In genomic region chr18:53990485-53990884, GRCh38 we compare ENCODE assay signal across 18 cellular contexts.
DNase-seq lines count a peak whose midpoint lies in the region; ATAC-seq, FAIRE-seq and TF ChIP-seq lines count a peak whose summit lies in the region.
"Had no signal": no experiment of that assay in that cellular context is flagged by ENCODE, and none has a peak within 500 bp of the region (broad histone marks: within the 10 kb centered on the region; RNA-seq: fewer than 3 reads in every experiment).

No MANE protein-coding gene starts in this region.

- TF ChIP-seq EP300 in A549 (IDR thresholded peaks at IDR 0.05) = no peak

- no peak overlapping the region for H4K8ac ChIP-seq in trophoblast cell (ENCODE audit: low read depth, low read length)

- H3K79me2 ChIP-seq in HCT116 (ENCODE audit: insufficient read depth, low read length) (no peaks in the 10 kb centered on the region), trophoblast cell (ENCODE audit: control insufficient read depth, insufficient read depth, low read length, poor library complexity) (no peaks in the 10 kb centered on the region)

- no peak overlapping the region for H2AFZ ChIP-seq in HCT116 (ENCODE audit: low read depth, low read length, poor library complexity, severe bottlenecking)
- no peak overlapping the region for H2AFZ ChIP-seq in trophoblast cell (ENCODE audit: insufficient read depth, low read length, poor library complexity)

- 38% methylated on average over 1 of the region's 1 CpG for WGBS in A549 (ENCODE audit: missing lambda C conversion rate)
- WGBS in trophoblast cell (ENCODE audit: extremely low coverage, insufficient coverage, insufficient read length) = no CpG with 5 or more reads among the region's 1 CpG

- DNase-seq in A549 (ENCODE audit: low read depth in 1 of 2, low spot score in 1 of 2) = no peak
- no peak for DNase-seq in HCT116 (ENCODE audit: low read depth, low spot score)
- peak; percentile 7 for DNase-seq in astrocyte of the hippocampus (ENCODE audit: low read depth, low spot score)
- DNase-seq in trophoblast cell = no peak
- DNase-seq in NCI-H1417 (lab: John Stamatoyannopoulos, UW) = no peak
- DNase-seq in putamen (ENCODE audit: low spot score) = no peak
- DNase-seq: 8988T; BE2C; C1 segment of cervical spinal cord; CD4-positive, CD25-positive, alpha-beta regulatory T cell; CD8-positive, alpha-beta memory T cell; COR-L47; DMS 273 treated with DMSO at 0.1 percent for 48 hours; DND-41 had no signal

- no peak for TF ChIP-seq POLR2A in A549 (IDR thresholded peaks at IDR 0.05; ENCODE audit: low read length)
- TF ChIP-seq POLR2A in HCT116 (IDR thresholded peaks at IDR 0.05; ENCODE audit: borderline replicate concordance, extremely low read depth, insufficient read depth, insufficient read length) = no peak

- no peaks in the 10 kb centered on the region for H3K27me3 ChIP-seq in HCT116 (ENCODE audit: insufficient read depth, low read length)
- no peaks in the 10 kb centered on the region for H3K27me3 ChIP-seq in trophoblast cell (ENCODE audit: insufficient read depth, low read length)
- H3K27me3 ChIP-seq: BE2C had no signal

- ATAC-seq in A549 (no peak), HCT116 (no peak), HG02884 (IDR thresholded peaks at IDR 0.05; ENCODE audit: unreplicated experiment) (no peak)
- ATAC-seq: GM12878 had no signal

- BruUV-seq in HCT116 (replicated peaks; lab: Mats Ljungman, UMichigan) = no TSS peak

- H3K36me3 ChIP-seq in HCT116 (ENCODE audit: control insufficient read depth in 1 of 2, insufficient read depth in 2 of 2, low read length in 2 of 2) (no peaks in the 10 kb centered on the region), trophoblast cell (ENCODE audit: control insufficient read depth in 1 of 2, insufficient read depth in 2 of 2, low read length in 2 of 2) (no peaks in the 10 kb centered on the region)
- H3K36me3 ChIP-seq: BE2C, HAP-1 had no signal

- no peak overlapping the region for H3K14ac ChIP-seq in trophoblast cell (ENCODE audit: low read length)

- no peak overlapping the region for H4K12ac ChIP-seq in trophoblast cell (ENCODE audit: low read depth, low read length)

- H3K9me2 ChIP-seq in HCT116 (ENCODE audit: insufficient read depth) = no peaks in the 10 kb centered on the region

- H3K4me2 ChIP-seq in A549 (no peak overlapping the region), HCT116 (ENCODE audit: low read length) (peak overlapping the region; percentile 54; the same call in 1 of the 2 replicates), trophoblast cell (ENCODE audit: low read length) (no peak overlapping the region)

- no peak overlapping the region for H3K23ac ChIP-seq in trophoblast cell (ENCODE audit: low read length)

- H3K9me3 ChIP-seq in A549 (no peaks in the 10 kb centered on the region), HCT116 (ENCODE audit: control insufficient read depth in 1 of 2, insufficient read depth in 1 of 2, low read depth in 1 of 2, low read length in 2 of 2) (no peaks in the 10 kb centered on the region), trophoblast cell (ENCODE audit: insufficient read depth, low read depth, low read length) (no peaks in the 10 kb centered on the region)
- H3K9me3 ChIP-seq: BE2C, HAP-1 had no signal

- RAD21 ChIA-PET in HCT116 (lab: Charles Lee; ENCODE audit: low non-redundant PET in 1 of 2, low total read pairs in 2 of 2, uncharacterized antibody in 2 of 2, unreplicated experiment in 2 of 2) = no interaction called here

- FAIRE-seq in A549 (lab: Jason Lieb, UNC) = no peak
- FAIRE-seq: GM12878 had no signal

- H3K9ac ChIP-seq in HCT116 (ENCODE audit: low read length) = no peak overlapping the region
- no peak overlapping the region for H3K9ac ChIP-seq in trophoblast cell (ENCODE audit: low read length)

- intact Hi-C loops in HCT116 (cut with micrococcal nuclease) = no loop called here

- no peaks in the 10 kb centered on the region for H4K20me1 ChIP-seq in HCT116 (ENCODE audit: insufficient read depth)

- no peak overlapping the region for H3K18ac ChIP-seq in trophoblast cell (ENCODE audit: low read length)

- CTCF ChIA-PET in A549 (lab: Yijun Ruan, JAX) = no interaction called here
- CTCF ChIA-PET in HCT116 (lab: Charles Lee) = no interaction called here

- no peak overlapping the region for H3K4ac ChIP-seq in trophoblast cell (ENCODE audit: low read depth, low read length)

- peak overlapping the region; percentile 22 for H2BK12ac ChIP-seq in trophoblast cell (ENCODE audit: low read length)

- POLR2A ChIA-PET in A549 (lab: Yijun Ruan, JAX) = no interaction called here
- POLR2A ChIA-PET in HCT116 (lab: Charles Lee) = no interaction called here

- no peak overlapping the region for H2BK120ac ChIP-seq in trophoblast cell (ENCODE audit: insufficient read depth, low read length, poor library complexity)

- no peak overlapping the region for H4K91ac ChIP-seq in trophoblast cell (ENCODE audit: low read depth, low read length)

- H2AK5ac ChIP-seq in trophoblast cell (ENCODE audit: low read length) = no peak overlapping the region

- TF ChIP-seq RAD21 in A549 (conservative IDR thresholded peaks at IDR 0.05 in 1 of 2, IDR thresholded peaks at IDR 0.05 in 1 of 2) (no peak), HCT116 (IDR thresholded peaks at IDR 0.05; ENCODE audit: low read depth) (no peak)

- no peaks in the 10 kb centered on the region for H3K79me1 ChIP-seq in trophoblast cell (ENCODE audit: low read length)

- TF ChIP-seq CTCF in A549 (IDR thresholded peaks at IDR 0.05) (no peak), HCT116 (IDR thresholded peaks at IDR 0.05 in 2 of 3, conservative IDR thresholded peaks at IDR 0.05 in 1 of 3; ENCODE audit: borderline replicate concordance in 1 of 3, insufficient read depth in 1 of 3, low read depth in 2 of 3, low read length in 2 of 3) (no peak)

- H3K4me1 ChIP-seq in A549 (peaks cover 8% of the 10 kb centered on the region; the same call in 1 of the 3 replicates), HCT116 (ENCODE audit: control insufficient read depth in 1 of 2, insufficient read depth in 2 of 2, low read length in 2 of 2) (peaks cover 5 to 19% of the 10 kb centered on the region in 2 experiments; a peak in 3 of 4 replicates), trophoblast cell (ENCODE audit: control insufficient read depth in 1 of 2, insufficient read depth in 2 of 2, low read length in 2 of 2) (peaks cover 0 to 2% of the 10 kb centered on the region in 2 experiments)
- H3K4me1 ChIP-seq: BE2C, HAP-1 had no signal

- no peak overlapping the region for H2BK5ac ChIP-seq in trophoblast cell (ENCODE audit: low read depth, low read length, poor library complexity)

- H3K4me3 ChIP-seq in A549 (no peak overlapping the region), HCT116 (replicated peaks in 1 of 2; ENCODE audit: low read depth in 1 of 2, low read length in 2 of 2) (no peak overlapping the region), trophoblast cell (ENCODE audit: low read depth, low read length) (no peak overlapping the region)
- H3K4me3 ChIP-seq: GM12878, HAP-1 had no signal

- H3K27ac ChIP-seq in A549 = peak overlapping the region in 1 of 2 experiments; percentile 7; a peak in 2 of 6 replicates
- H3K27ac ChIP-seq in HCT116 (ENCODE audit: low read depth, low read length) = no peak overlapping the region
- no peak overlapping the region for H3K27ac ChIP-seq in trophoblast cell (ENCODE audit: low read depth, low read length)
- H3K27ac ChIP-seq: HL-60 had no signal

TF ChIP-seq in A549, 52 proteins besides CTCF, POLR2A, EP300 and RAD21:
- no peak for TF ChIP-seq FOSL2 (IDR thresholded peaks at IDR 0.05)
- no peak for TF ChIP-seq FOSL2 (CRISPR knock-in tag; IDR thresholded peaks at IDR 0.05)
- peak; percentile 26 for TF ChIP-seq MAFK (IDR thresholded peaks at IDR 0.05; ENCODE audit: partially characterized antibody)

TF ChIP-seq in HCT116, 20 proteins besides CTCF, POLR2A, EP300 and RAD21 (continues in another document):
- TF ChIP-seq SP1 (IDR thresholded peaks at IDR 0.05; ENCODE audit: low read depth) (no peak), ZNF274 (IDR thresholded peaks at IDR 0.05; ENCODE audit: low read depth, low read length) (no peak), SIN3A (IDR thresholded peaks at IDR 0.05; ENCODE audit: low read depth) (no peak), EZH2 (IDR thresholded peaks at IDR 0.05) (no peak), REST (IDR thresholded peaks at IDR 0.05; ENCODE audit: low read depth) (no peak), ATF3 (IDR thresholded peaks at IDR 0.05) (no peak), ZFX (IDR thresholded peaks at IDR 0.05) (no peak), CBX3 (IDR thresholded peaks at IDR 0.05; ENCODE audit: low read depth) (no peak), TCF7L2 (IDR thresholded peaks at IDR 0.05; ENCODE audit: borderline replicate concordance, extremely low read depth, insufficient read depth, insufficient read length) (no peak), SRF (IDR thresholded peaks at IDR 0.05; ENCODE audit: low read depth) (no peak), JUND (IDR thresholded peaks at IDR 0.05) (no peak), FOSL1 (IDR thresholded peaks at IDR 0.05; ENCODE audit: low read depth) (no peak), EZH2phosphoT487 (IDR thresholded peaks at IDR 0.05; ENCODE audit: borderline replicate concordance) (no peak)
